Comparison of ENCODE assay signal across 18 cellular contexts in genomic region chr2:70829916-70830315, GRCh38. TPM values are rescaled to one million over a fixed set of nuclear protein-coding genes. Genes with fewer than 3 reads are reported as not detected.
DNase-seq lines count a peak whose midpoint lies in the region; ATAC-seq and TF ChIP-seq lines count a peak whose summit lies in the region.
"Had no signal": no experiment of that assay in that cellular context is flagged by ENCODE, and none has a peak within 500 bp of the region (broad histone marks: within the 10 kb centered on the region; RNA-seq: fewer than 3 reads in every experiment).

No MANE protein-coding gene starts in this region.

- TF ChIP-seq CTCF in activated CD8-positive, alpha-beta T cell treated with anti-CD3 and anti-CD28 coated beads for 36 hours (IDR thresholded peaks at IDR 0.05) = no peak

- H3K4me3 ChIP-seq in CD8-positive, alpha-beta memory T cell (ENCODE audit: low read length) = no peak overlapping the region
- H3K4me3 ChIP-seq: GM23338 had no signal

- H3K4me3 Mint-ChIP-seq in activated CD8-positive, alpha-beta T cell treated with anti-CD3 and anti-CD28 coated beads, Interleukin-2, amount 10 ng/mL, durations not matched to agents 7 days and 5 days = no peak overlapping the region
- H3K4me3 Mint-ChIP-seq in activated CD8-positive, alpha-beta T cell treated with anti-CD3 and anti-CD28 coated beads for 36 hours = no peak overlapping the region
- H3K4me3 Mint-ChIP-seq in stimulated activated naive CD8-positive, alpha-beta T cell treated with anti-CD3 and anti-CD28 coated beads, Interleukin-15, amount 100 ng/mL, for 72 hours = no peak overlapping the region
- H3K4me3 Mint-ChIP-seq in CD8-positive, alpha-beta memory T cell = no peak overlapping the region
- H3K4me3 Mint-ChIP-seq: CD4-positive, alpha-beta T cell; GM23338; H9 had no signal

- POLR2A ChIA-PET in activated CD8-positive, alpha-beta T cell treated with anti-CD3 and anti-CD28 coated beads, Interleukin-2, amount 10 ng/mL, durations not matched to agents 7 days and 5 days (lab: Charles Lee) = no interaction called here
- POLR2A ChIA-PET in activated CD8-positive, alpha-beta T cell treated with anti-CD3 and anti-CD28 coated beads for 36 hours (lab: Charles Lee) = interaction anchor here (0.8 kb wide), 1 partner anchor 22 kb away, joined by 3 read pairs; no protein-coding TSS in a partner anchor
- POLR2A ChIA-PET in CD8-positive, alpha-beta memory T cell (lab: Charles Lee) = no interaction called here

- H3K9me3 ChIP-seq in CD8-positive, alpha-beta memory T cell (ENCODE audit: low read length) = no peaks in the 10 kb centered on the region

- no peaks in the 10 kb centered on the region for H3K36me3 Mint-ChIP-seq in activated CD8-positive, alpha-beta T cell treated with anti-CD3 and anti-CD28 coated beads, Interleukin-2, amount 10 ng/mL, durations not matched to agents 7 days and 5 days (ENCODE audit: low read depth)
- no peaks in the 10 kb centered on the region for H3K36me3 Mint-ChIP-seq in activated CD8-positive, alpha-beta T cell treated with anti-CD3 and anti-CD28 coated beads for 36 hours (ENCODE audit: low read depth)
- no peaks in the 10 kb centered on the region for H3K36me3 Mint-ChIP-seq in CD8-positive, alpha-beta memory T cell

- no peaks in the 10 kb centered on the region for H3K9me3 Mint-ChIP-seq in activated CD8-positive, alpha-beta T cell treated with anti-CD3 and anti-CD28 coated beads, Interleukin-2, amount 10 ng/mL, durations not matched to agents 7 days and 5 days (ENCODE audit: insufficient read depth)
- H3K9me3 Mint-ChIP-seq in activated CD8-positive, alpha-beta T cell treated with anti-CD3 and anti-CD28 coated beads for 36 hours = no peaks in the 10 kb centered on the region
- no peaks in the 10 kb centered on the region for H3K9me3 Mint-ChIP-seq in stimulated activated naive CD8-positive, alpha-beta T cell treated with anti-CD3 and anti-CD28 coated beads, Interleukin-15, amount 100 ng/mL, for 72 hours
- no peaks in the 10 kb centered on the region for H3K9me3 Mint-ChIP-seq in CD8-positive, alpha-beta memory T cell
- H3K9me3 Mint-ChIP-seq: CD4-positive, alpha-beta T cell; H9 had no signal

- no peaks in the 10 kb centered on the region for H3K27me3 Mint-ChIP-seq in activated CD8-positive, alpha-beta T cell treated with anti-CD3 and anti-CD28 coated beads, Interleukin-2, amount 10 ng/mL, durations not matched to agents 7 days and 5 days (ENCODE audit: low read depth)
- H3K27me3 Mint-ChIP-seq in activated CD8-positive, alpha-beta T cell treated with anti-CD3 and anti-CD28 coated beads for 36 hours = no peaks in the 10 kb centered on the region
- H3K27me3 Mint-ChIP-seq in stimulated activated naive CD8-positive, alpha-beta T cell treated with anti-CD3 and anti-CD28 coated beads, Interleukin-15, amount 100 ng/mL, for 72 hours = peaks cover 7% of the 10 kb centered on the region
- H3K27me3 Mint-ChIP-seq in CD8-positive, alpha-beta memory T cell = peaks cover 6 to 8% of the 10 kb centered on the region in 2 donors
- H3K27me3 Mint-ChIP-seq: CD4-positive, alpha-beta T cell had no signal

- no peaks in the 10 kb centered on the region for H3K36me3 ChIP-seq in CD8-positive, alpha-beta memory T cell (ENCODE audit: insufficient read depth, low read length)

- CTCF ChIA-PET in activated CD8-positive, alpha-beta T cell treated with anti-CD3 and anti-CD28 coated beads, Interleukin-2, amount 10 ng/mL, durations not matched to agents 7 days and 5 days (lab: Charles Lee) = interaction anchor here (0.9 kb wide), 1 partner anchor 31 kb away, joined by 5 read pairs; no protein-coding TSS in a partner anchor
- CTCF ChIA-PET in activated CD8-positive, alpha-beta T cell treated with anti-CD3 and anti-CD28 coated beads for 36 hours (lab: Charles Lee) = interaction anchor here (1.2 to 1.3 kb wide), 2 partner anchors 12 to 33 kb away, joined by 3 read pairs; no protein-coding TSS in a partner anchor
- CTCF ChIA-PET in CD8-positive, alpha-beta memory T cell (lab: Charles Lee) = no interaction called here

- H3K27ac Mint-ChIP-seq in activated CD8-positive, alpha-beta T cell treated with anti-CD3 and anti-CD28 coated beads, Interleukin-2, amount 10 ng/mL, durations not matched to agents 7 days and 5 days = peak overlapping the region; percentile 35
- H3K27ac Mint-ChIP-seq in activated CD8-positive, alpha-beta T cell treated with anti-CD3 and anti-CD28 coated beads for 36 hours = no peak overlapping the region
- peak overlapping the region; percentile 36 to 84 for H3K27ac Mint-ChIP-seq in stimulated activated naive CD8-positive, alpha-beta T cell treated with anti-CD3 and anti-CD28 coated beads, Interleukin-15, amount 100 ng/mL, for 72 hours
- peak overlapping the region in 1 of 8 donors; percentile 14 for H3K27ac Mint-ChIP-seq in CD8-positive, alpha-beta memory T cell
- H3K27ac Mint-ChIP-seq: CD4-positive, alpha-beta T cell; GM23338; H9 had no signal

- no peak overlapping the region for H3K27ac ChIP-seq in CD8-positive, alpha-beta memory T cell (ENCODE audit: low read depth, low read length)
- H3K27ac ChIP-seq: 22Rv1 had no signal

- no peak for DNase-seq in activated CD8-positive, alpha-beta T cell treated with anti-CD3 and anti-CD28 coated beads, Interleukin-2, amount 10 ng/mL, durations not matched to agents 7 days and 5 days
- DNase-seq in activated CD8-positive, alpha-beta T cell treated with anti-CD3 and anti-CD28 coated beads for 36 hours = no peak
- no peak for DNase-seq in stimulated activated naive CD8-positive, alpha-beta T cell treated with anti-CD3 and anti-CD28 coated beads, Interleukin-15, amount 100 ng/mL, for 72 hours
- no peak for DNase-seq in stimulated activated naive CD8-positive, alpha-beta T cell treated with anti-CD3 and anti-CD28 coated beads, Interleukin-15, Interleukin-2, amounts not matched to agents 100 U/mL and 50 U/mL, for 24 hours
- peak; percentile 60 to 67 for DNase-seq in lung microvascular endothelial cell (ENCODE audit: low read depth in 2 of 2)
- DNase-seq in Ammon's horn (ENCODE audit: low spot score) = no peak
- DNase-seq in CD8-positive, alpha-beta memory T cell = no peak
- DNase-seq: C1 segment of cervical spinal cord; CD4-positive, alpha-beta T cell; DMS153; DMS79 treated with DMSO at 0.1 percent for 48 hours; EL; H9 had no signal

- H3K4me1 Mint-ChIP-seq in activated CD8-positive, alpha-beta T cell treated with anti-CD3 and anti-CD28 coated beads, Interleukin-2, amount 10 ng/mL, durations not matched to agents 7 days and 5 days (ENCODE audit: low read depth) = peaks cover 9% of the 10 kb centered on the region
- peaks cover 14% of the 10 kb centered on the region for H3K4me1 Mint-ChIP-seq in activated CD8-positive, alpha-beta T cell treated with anti-CD3 and anti-CD28 coated beads for 36 hours (ENCODE audit: low read depth)
- H3K4me1 Mint-ChIP-seq in stimulated activated naive CD8-positive, alpha-beta T cell treated with anti-CD3 and anti-CD28 coated beads, Interleukin-15, amount 100 ng/mL, for 72 hours = peaks cover 35% of the 10 kb centered on the region
- no peaks in the 10 kb centered on the region for H3K4me1 Mint-ChIP-seq in CD8-positive, alpha-beta memory T cell

- no peaks in the 10 kb centered on the region for H3K27me3 ChIP-seq in CD8-positive, alpha-beta memory T cell (ENCODE audit: insufficient read depth, low read length, poor library complexity, severe bottlenecking)

- H3K4me1 ChIP-seq in CD8-positive, alpha-beta memory T cell (ENCODE audit: insufficient read depth, low read length) = no peaks in the 10 kb centered on the region

- ATAC-seq in activated CD8-positive, alpha-beta T cell treated with anti-CD3 and anti-CD28 coated beads, Interleukin-2, amount 10 ng/mL, durations not matched to agents 7 days and 5 days = no peak
- ATAC-seq in activated CD8-positive, alpha-beta T cell treated with anti-CD3 and anti-CD28 coated beads for 36 hours = no peak
- ATAC-seq in stimulated activated naive CD8-positive, alpha-beta T cell treated with anti-CD3 and anti-CD28 coated beads, Interleukin-15, amount 100 ng/mL, for 72 hours = no peak
- ATAC-seq in stimulated activated naive CD8-positive, alpha-beta T cell treated with anti-CD3 and anti-CD28 coated beads, Interleukin-15, Interleukin-2, amounts not matched to agents 100 U/mL and 50 U/mL, for 24 hours = no peak
- no peak for ATAC-seq in GM18907 (IDR thresholded peaks at IDR 0.05; ENCODE audit: unreplicated experiment)
- ATAC-seq: GM23338 had no signal

- intact Hi-C loops in activated CD8-positive, alpha-beta T cell treated with anti-CD3 and anti-CD28 coated beads for 36 hours (cut with micrococcal nuclease) = no loop called here

RNA-seq across cellular contexts. Expression of gene CD207, which starts 5.7 kb away (rescaled TPM):
- not detected for total RNA-seq in activated CD8-positive, alpha-beta T cell treated with anti-CD3 and anti-CD28 coated beads, Interleukin-2, amount 10 ng/mL, durations not matched to agents 7 days and 5 days
- not detected for total RNA-seq in activated CD8-positive, alpha-beta T cell treated with anti-CD3 and anti-CD28 coated beads for 36 hours
- total RNA-seq in lung microvascular endothelial cell = under 0.01 TPM in 1 of 2 replicates, not detected in the other
- total RNA-seq in CD8-positive, alpha-beta memory T cell = not detected
- polyA plus RNA-seq in CD8-positive, alpha-beta memory T cell = not detected
- total RNA-seq: GM23338, H9, HT1080 had no signal
- polyA plus RNA-seq: GM23338 had no signal

RNA-seq across cellular contexts. Expression of gene CLEC4F, which starts 9.5 kb away (rescaled TPM):
- total RNA-seq in activated CD8-positive, alpha-beta T cell treated with anti-CD3 and anti-CD28 coated beads, Interleukin-2, amount 10 ng/mL, durations not matched to agents 7 days and 5 days = not detected
- not detected for total RNA-seq in activated CD8-positive, alpha-beta T cell treated with anti-CD3 and anti-CD28 coated beads for 36 hours
- total RNA-seq in lung microvascular endothelial cell = under 0.01 TPM in 2 replicates
- not detected for total RNA-seq in CD8-positive, alpha-beta memory T cell
- not detected for polyA plus RNA-seq in CD8-positive, alpha-beta memory T cell
- total RNA-seq: CD4-positive, alpha-beta T cell; GM23338; H9; HT1080 had no signal
- polyA plus RNA-seq: GM23338 had no signal

RNA-seq across cellular contexts. Expression of gene FIGLA, which starts 39.5 kb away (rescaled TPM):
- total RNA-seq in activated CD8-positive, alpha-beta T cell treated with anti-CD3 and anti-CD28 coated beads, Interleukin-2, amount 10 ng/mL, durations not matched to agents 7 days and 5 days = not detected
- total RNA-seq in activated CD8-positive, alpha-beta T cell treated with anti-CD3 and anti-CD28 coated beads for 36 hours = not detected
- total RNA-seq in lung microvascular endothelial cell = not detected in 2 replicates
- total RNA-seq in CD8-positive, alpha-beta memory T cell = not detected
- polyA plus RNA-seq in CD8-positive, alpha-beta memory T cell = not detected
- total RNA-seq: A673; CD4-positive, alpha-beta T cell; GM23338; H9; HT1080 had no signal
- polyA plus RNA-seq: GM23338 had no signal

Comparison
In these comparisons a context has a peak if more than half of its experiments do, and no peak if none do; other contexts are left out.
1. DNase-seq: peak in lung microvascular endothelial cell (2 of 2); none in activated CD8-positive, alpha-beta T cell treated with anti-CD3 and anti-CD28 coated beads, Interleukin-2, amount 10 ng/mL, durations not matched to agents 7 days and 5 days (single experiment), activated CD8-positive, alpha-beta T cell treated with anti-CD3 and anti-CD28 coated beads for 36 hours (single experiment), stimulated activated naive CD8-positive, alpha-beta T cell treated with anti-CD3 and anti-CD28 coated beads, Interleukin-15, amount 100 ng/mL, for 72 hours (0 of 2), stimulated activated naive CD8-positive, alpha-beta T cell treated with anti-CD3 and anti-CD28 coated beads, Interleukin-15, Interleukin-2, amounts not matched to agents 100 U/mL and 50 U/mL, for 24 hours (single experiment), Ammon's horn (single experiment) and CD8-positive, alpha-beta memory T cell (0 of 5).